8 cellular contexts compared by ENCODE assay signal in genomic region chr15:52529289-52529929, GRCh38. TPM values are rescaled to one million over a fixed set of nuclear protein-coding genes. Genes with fewer than 3 reads are reported as not detected.
DNase-seq lines count a peak whose midpoint lies in the region; ATAC-seq and TF ChIP-seq lines count a peak whose summit lies in the region.

No MANE protein-coding gene starts in this region.

- H2AFZ ChIP-seq in neuronal stem cell (ENCODE audit: low read length): peak overlapping the region; percentile 100

- no CpG with 5 or more reads among the region's 37 CpGs for WGBS in neuronal stem cell (ENCODE audit: extremely low coverage in 2 of 2, insufficient read length in 2 of 2, insufficient replicate concordance in 1 of 2), 2 donors

- peak overlapping the region; percentile 92 for H3K18ac ChIP-seq in neuronal stem cell (ENCODE audit: low read length)

- no peaks in the 10 kb centered on the region for H3K9me3 Mint-ChIP-seq in activated CD4-positive, alpha-beta memory T cell treated with anti-CD3 and anti-CD28 coated beads for 36 hours

- DNase-seq in HL-60 (ENCODE audit: low read depth in 1 of 2, low spot score in 1 of 2) (no peak), epithelial cell of proximal tubule (ENCODE audit: low read depth) (no peak), neuronal stem cell (ENCODE audit: low spot score) (peak; percentile 11), ecto neural progenitor cell (ENCODE audit: low spot score) (no peak), globus pallidus (ENCODE audit: low spot score) (no peak), inferior parietal cortex (ENCODE audit: extremely low spot score) (no peak)
- DNase-seq in activated CD4-positive, alpha-beta memory T cell treated with anti-CD3 and anti-CD28 coated beads for 36 hours: peak; percentile 45

- peaks cover 2% of the 10 kb centered on the region for H3K27me3 Mint-ChIP-seq in activated CD4-positive, alpha-beta memory T cell treated with anti-CD3 and anti-CD28 coated beads for 36 hours

- H3K27ac ChIP-seq in HL-60 (replicated peaks) (peak overlapping the region; percentile 37; the same call in 1 of the 2 replicates), neuronal stem cell (replicated peaks; ENCODE audit: low read length) (peak overlapping the region; percentile 54)

- no peak overlapping the region for H2BK12ac ChIP-seq in neuronal stem cell (ENCODE audit: low read length)

- H3K4me1 Mint-ChIP-seq in activated CD4-positive, alpha-beta memory T cell treated with anti-CD3 and anti-CD28 coated beads for 36 hours (ENCODE audit: low read depth): peaks cover 33% of the 10 kb centered on the region

- H2BK5ac ChIP-seq in neuronal stem cell (ENCODE audit: low read length): peak overlapping the region; percentile 6

- peak overlapping the region; percentile 31 for H3K23ac ChIP-seq in neuronal stem cell (ENCODE audit: low read depth, low read length, poor library complexity)

- no peaks in the 10 kb centered on the region for H3K27me3 ChIP-seq in HL-60 (ENCODE audit: insufficient read depth, poor library complexity, severe bottlenecking)
- H3K27me3 ChIP-seq in neuronal stem cell (ENCODE audit: control insufficient read depth in 3 of 3, insufficient read depth in 3 of 3, low read depth in 1 of 3, low read length in 3 of 3): peaks cover 0 to 35% (median 12%) of the 10 kb centered on the region in 3 experiments

- ATAC-seq in GM18907 (IDR thresholded peaks at IDR 0.05; ENCODE audit: unreplicated experiment): peak; percentile 18

- H3K4ac ChIP-seq in neuronal stem cell (ENCODE audit: low read length): no peak overlapping the region

- peak overlapping the region; percentile 71 for H3K4me3 ChIP-seq in HL-60 (replicated peaks; ENCODE audit: insufficient read depth, low read length)
- peak overlapping the region; percentile 61 for H3K4me3 ChIP-seq in epithelial cell of proximal tubule (ENCODE audit: low read depth, low read length)
- H3K4me3 ChIP-seq in neuronal stem cell (ENCODE audit: low read length in 2 of 2): peak overlapping the region; percentile 60 to 88

- H3K4me1 ChIP-seq in neuronal stem cell (ENCODE audit: control insufficient read depth in 2 of 2, insufficient read depth in 1 of 2, low read depth in 1 of 2, low read length in 2 of 2): peaks cover 3 to 5% of the 10 kb centered on the region in 2 donors

- peak overlapping the region; percentile 78 for H3K4me3 Mint-ChIP-seq in activated CD4-positive, alpha-beta memory T cell treated with anti-CD3 and anti-CD28 coated beads for 36 hours

- no peaks in the 10 kb centered on the region for H3K36me3 ChIP-seq in neuronal stem cell (replicated peaks in 1 of 2; ENCODE audit: control insufficient read depth in 2 of 2, insufficient read depth in 2 of 2, low read length in 2 of 2)

- CTCF ChIA-PET in activated CD4-positive, alpha-beta memory T cell treated with anti-CD3 and anti-CD28 coated beads for 36 hours (lab: Charles Lee): interaction anchor here (1.0 to 2.1 kb wide), 4 partner anchors 30 to 205 kb away, joined by 3 to 19 read pairs (median 6); no protein-coding TSS in a partner anchor

- H3K9ac ChIP-seq in neuronal stem cell (ENCODE audit: low read depth, low read length, poor library complexity): peak overlapping the region; percentile 75

- peak overlapping the region; percentile 75 for H3K27ac Mint-ChIP-seq in activated CD4-positive, alpha-beta memory T cell treated with anti-CD3 and anti-CD28 coated beads for 36 hours

- H2BK120ac ChIP-seq in neuronal stem cell (ENCODE audit: low read depth, low read length): no peak overlapping the region

- no peak overlapping the region for H4K91ac ChIP-seq in neuronal stem cell (ENCODE audit: low read depth, low read length, poor library complexity)

- H4K8ac ChIP-seq in neuronal stem cell (ENCODE audit: low read depth, low read length): no peak overlapping the region

- intact Hi-C loops in activated CD4-positive, alpha-beta memory T cell treated with anti-CD3 and anti-CD28 coated beads for 36 hours (cut with micrococcal nuclease): loop anchor here (1.0 to 2.0 kb wide), 8 partner anchors 29 to 273 kb away; no protein-coding TSS in a partner anchor

- TF ChIP-seq CTCF in HL-60 (IDR thresholded peaks at IDR 0.05; ENCODE audit: insufficient read depth, low read length) (no peak), epithelial cell of proximal tubule (conservative IDR thresholded peaks at IDR 0.05; ENCODE audit: low read depth, low read length) (no peak)

- POLR2A ChIA-PET in activated CD4-positive, alpha-beta memory T cell treated with anti-CD3 and anti-CD28 coated beads for 36 hours (lab: Charles Lee): interaction anchor here (0.6 to 1.6 kb wide), 3 partner anchors 29 to 205 kb away, joined by 3 to 5 read pairs (median 4); no protein-coding TSS in a partner anchor

- H3K36me3 Mint-ChIP-seq in activated CD4-positive, alpha-beta memory T cell treated with anti-CD3 and anti-CD28 coated beads for 36 hours: no peaks in the 10 kb centered on the region

- peak overlapping the region; percentile 61 for H2BK15ac ChIP-seq in neuronal stem cell (ENCODE audit: low read length)

- peak overlapping the region; percentile 57 for H3K14ac ChIP-seq in neuronal stem cell (ENCODE audit: low read length)

- peaks cover 1% of the 10 kb centered on the region for H3K79me1 ChIP-seq in neuronal stem cell (ENCODE audit: low read depth, low read length)

- H3K9me3 ChIP-seq in neuronal stem cell (replicated peaks in 1 of 2; ENCODE audit: control insufficient read depth in 2 of 2, insufficient read depth in 1 of 2, low read depth in 1 of 2, low read length in 2 of 2): peaks cover 0 to 6% of the 10 kb centered on the region in 2 donors

- no peak overlapping the region for H2AK5ac ChIP-seq in neuronal stem cell (ENCODE audit: low read depth, low read length)

- H3K4me2 ChIP-seq in neuronal stem cell (ENCODE audit: insufficient read depth, low read length, poor library complexity, severe bottlenecking): peak overlapping the region; percentile 96

RNA-seq across cellular contexts. Expression of gene MYO5A, which starts 0.7 kb away (rescaled TPM):
- total RNA-seq in activated CD4-positive, alpha-beta memory T cell treated with anti-CD3 and anti-CD28 coated beads for 36 hours: 10 to 100 TPM; 32.4 to 37.8 TPM
- total RNA-seq in epithelial cell of proximal tubule: 11.8 and 15.7 TPM in 2 replicates
- 10.3 TPM for polyA plus RNA-seq in neuronal stem cell (2013, experiment 1 of 2)
- 11.1 TPM for polyA plus RNA-seq in neuronal stem cell (2013, experiment 2 of 2)

RNA-seq across cellular contexts. Expression of gene ARPP19, which starts 39.4 kb away (rescaled TPM):
- total RNA-seq in activated CD4-positive, alpha-beta memory T cell treated with anti-CD3 and anti-CD28 coated beads for 36 hours: 100 to 1,000 TPM; 172 to 183 TPM
- 104 and 118 TPM in 2 replicates for total RNA-seq in epithelial cell of proximal tubule
- 119 TPM for polyA plus RNA-seq in neuronal stem cell (2013, experiment 1 of 2)
- 123 TPM for polyA plus RNA-seq in neuronal stem cell (2013, experiment 2 of 2)

Comparison
In these comparisons a context has a peak if more than half of its experiments do, and no peak if none do; other contexts are left out.
1. DNase-seq: peak in activated CD4-positive, alpha-beta memory T cell treated with anti-CD3 and anti-CD28 coated beads for 36 hours (single experiment) and neuronal stem cell (single experiment); none in HL-60 (0 of 2), epithelial cell of proximal tubule (single experiment), ecto neural progenitor cell (single experiment), globus pallidus (single experiment) and inferior parietal cortex (single experiment).
2. Peak in every context shown above with its lines, with median percentiles within 50 percentile points of each other: H3K4me3 ChIP-seq.